Comparison of ENCODE assay signal across 8 cellular contexts in the genomic region with DNA sequence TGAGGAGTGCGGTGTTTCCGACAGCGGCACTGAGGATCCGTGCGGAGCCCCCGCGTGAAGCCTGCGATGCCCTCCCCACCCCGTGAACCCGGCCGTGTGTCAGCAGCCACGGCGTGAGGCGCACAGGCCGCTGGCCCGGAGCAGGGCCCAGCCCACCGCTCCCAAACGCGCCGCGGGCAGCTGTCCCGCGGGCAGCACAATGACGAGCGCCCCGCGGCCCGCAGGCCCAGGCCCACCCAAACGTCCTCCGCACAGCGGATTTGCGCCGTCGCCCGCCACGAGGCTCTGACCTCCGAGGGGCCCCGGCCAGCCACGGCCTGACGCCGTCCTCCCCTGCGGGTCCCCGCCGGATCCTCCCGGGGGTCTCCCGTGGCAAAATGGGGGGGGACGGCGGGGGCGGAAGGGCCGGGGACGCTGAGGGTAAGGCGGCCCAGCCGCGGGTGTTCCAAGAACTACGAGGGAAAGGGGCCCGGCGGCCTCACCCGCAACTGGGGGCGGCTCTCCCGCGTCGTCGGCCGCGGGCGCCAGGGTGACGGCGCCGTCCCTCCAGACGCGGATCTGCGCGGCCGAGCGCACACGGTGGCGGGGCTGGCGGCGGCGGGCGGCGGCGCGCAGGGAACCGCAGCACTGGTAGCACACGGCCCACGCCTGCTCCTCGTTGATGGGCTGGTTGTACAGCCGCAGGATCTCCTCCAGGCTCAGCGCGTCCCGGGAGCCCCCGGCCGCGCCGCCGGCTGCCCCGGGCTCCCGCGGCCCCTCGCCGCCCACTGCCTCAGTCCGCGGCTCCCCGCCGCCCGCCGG. TPM values are rescaled to one million over a fixed set of nuclear protein-coding genes. Genes with fewer than 3 reads are reported as not detected.
DNase-seq lines count a peak whose midpoint lies in the region; ATAC-seq, FAIRE-seq and TF ChIP-seq lines count a peak whose summit lies in the region.

No MANE protein-coding gene starts in this region.

- H4K91ac ChIP-seq in H1 (replicated peaks; ENCODE audit: insufficient read length, low read length): no peak overlapping the region

- H3K4me1 Mint-ChIP-seq in CD4-positive, CD25-positive, alpha-beta regulatory T cell: peaks cover 6 to 17% (median 10%) of the 10 kb centered on the region in 4 donors

- peak overlapping the region; percentile 79 to 96 (median 92) for H3K4me3 Mint-ChIP-seq in CD4-positive, CD25-positive, alpha-beta regulatory T cell

- FAIRE-seq in H1 (lab: Jason Lieb, UNC): no peak

- peaks cover 0 to 32% of the 10 kb centered on the region in 2 experiments; a peak in 2 of 4 replicates for H3K79me2 ChIP-seq in H1 (ENCODE audit: control insufficient read depth in 1 of 2, insufficient read depth in 2 of 2, low read length in 2 of 2)

- no peak overlapping the region for H2BK15ac ChIP-seq in H1 (ENCODE audit: low read length)

- H3K79me1 ChIP-seq in H1 (ENCODE audit: low read depth, low read length): no peaks in the 10 kb centered on the region

- no peak overlapping the region for H3K18ac ChIP-seq in H1 (ENCODE audit: extremely low read depth, low read length)

- H3K4ac ChIP-seq in H1 (replicated peaks; ENCODE audit: insufficient read length, low read depth, low read length): no peak overlapping the region

- H2BK20ac ChIP-seq in H1 (ENCODE audit: low read length): no peak overlapping the region

- H3K14ac ChIP-seq in H1 (ENCODE audit: insufficient read length): no peak overlapping the region

- no peak overlapping the region for H4K5ac ChIP-seq in H1 (ENCODE audit: insufficient read length, low read depth, low read length)

- H3K27me3 Mint-ChIP-seq in CD4-positive, CD25-positive, alpha-beta regulatory T cell: peaks cover 48% of the 10 kb centered on the region

- no peak overlapping the region for H2BK120ac ChIP-seq in H1 (replicated peaks; ENCODE audit: low read depth, low read length)

- H2BK12ac ChIP-seq in H1 (ENCODE audit: low read depth, low read length): no peak overlapping the region

- H3K9ac ChIP-seq in H1 (replicated peaks in 1 of 4; ENCODE audit: extremely low read depth in 1 of 4, low read depth in 3 of 4, low read length in 3 of 4): peak overlapping the region in 3 of 4 experiments; percentile 29 to 82 (median 48); a peak in 4 of 7 replicates
- peak overlapping the region; percentile 9 to 89 (median 81) for H3K9ac ChIP-seq in subcutaneous abdominal adipose tissue (ENCODE audit: low read length in 5 of 5)

- H2AFZ ChIP-seq in H1 (ENCODE audit: low read length): no peak overlapping the region

- H4K20me1 ChIP-seq in H1 (replicated peaks in 1 of 2; ENCODE audit: control insufficient read depth in 1 of 2, insufficient read depth in 2 of 2, low read length in 2 of 2): peaks cover 0 to 1% of the 10 kb centered on the region in 2 experiments

- peaks cover 8% of the 10 kb centered on the region for H3K27me3 ChIP-seq in CD4-positive, CD25-positive, alpha-beta regulatory T cell (ENCODE audit: control insufficient read depth, insufficient read depth, low read length)
- H3K27me3 ChIP-seq in H1 (replicated peaks in 1 of 4; ENCODE audit: control insufficient read depth in 3 of 4, extremely low read depth in 1 of 4, insufficient read depth in 3 of 4, low read length in 3 of 4): peaks cover 0 to 12% (median 5%) of the 10 kb centered on the region in 4 experiments; a peak in 5 of 7 replicates
- H3K27me3 ChIP-seq in subcutaneous abdominal adipose tissue (ENCODE audit: control insufficient read depth in 5 of 5, insufficient read depth in 4 of 5, low read length in 5 of 5): no peaks in the 10 kb centered on the region

- peaks cover 9% of the 10 kb centered on the region for H3K4me1 ChIP-seq in CD4-positive, CD25-positive, alpha-beta regulatory T cell (ENCODE audit: control insufficient read depth, insufficient read depth, low read length, poor library complexity, severe bottlenecking)
- H3K4me1 ChIP-seq in H1 (replicated peaks in 1 of 4; ENCODE audit: control insufficient read depth in 3 of 4, insufficient read depth in 4 of 4, low read length in 3 of 4): peaks cover 0 to 5% (median 1%) of the 10 kb centered on the region in 4 experiments; a peak in 3 of 7 replicates
- peaks cover 10% of the 10 kb centered on the region for H3K4me1 ChIP-seq in mesodermal cell (ENCODE audit: control insufficient read depth, insufficient read depth, low read length, poor library complexity, severe bottlenecking)
- peaks cover 2 to 31% (median 28%) of the 10 kb centered on the region in 5 donors for H3K4me1 ChIP-seq in subcutaneous abdominal adipose tissue (ENCODE audit: control insufficient read depth in 5 of 5, insufficient read depth in 5 of 5, low read length in 5 of 5)

- CTCF ChIA-PET in H1 (lab: Charles Lee; ENCODE audit: partially characterized antibody): interaction anchor here (2.4 to 10.2 kb wide), 2 partner anchors 263 to 330 kb away, joined by 6 to 139 read pairs; no protein-coding TSS in a partner anchor

- 3% methylated on average over 38 of the region's 108 CpGs; no CpG with 5 or more reads in 1 of the 2 experiments for WGBS in H1 (ENCODE audit: extremely low coverage in 1 of 2, insufficient coverage in 1 of 2, insufficient read length in 1 of 2, insufficient replicate concordance in 2 of 2, low coverage in 1 of 2, low lambda C conversion rate in 2 of 2, missing lambda C conversion rate in 1 of 2), 2 experiments
- 1% methylated on average over 102 to 104 of the region's 108 CpGs for WGBS in mesodermal cell (ENCODE audit: insufficient coverage in 2 of 2), 2 experiments

- H3K9me3 Mint-ChIP-seq in CD4-positive, CD25-positive, alpha-beta regulatory T cell: no peaks in the 10 kb centered on the region

- TF ChIP-seq RAD21 in H1 (IDR thresholded peaks at IDR 0.05 in 1 of 2, conservative IDR thresholded peaks at IDR 0.05 in 1 of 2; ENCODE audit: low read depth in 2 of 2, low read length in 2 of 2): no peak

- no peaks in the 10 kb centered on the region for H3K36me3 Mint-ChIP-seq in CD4-positive, CD25-positive, alpha-beta regulatory T cell

- no peak overlapping the region for H2AK5ac ChIP-seq in H1 (ENCODE audit: low read depth, low read length)

- peak; percentile 39 to 46 for ATAC-seq in CD4-positive, CD25-positive, alpha-beta regulatory T cell (ENCODE audit: low read depth in 2 of 2)
- ATAC-seq in GM19328 (IDR thresholded peaks at IDR 0.05; ENCODE audit: unreplicated experiment) (peak; percentile 40), HG03439 (IDR thresholded peaks at IDR 0.05; ENCODE audit: unreplicated experiment) (peak; percentile 40), GM19467 (IDR thresholded peaks at IDR 0.05; ENCODE audit: unreplicated experiment) (no peak)

- peak overlapping the region; percentile 76 for H3K4me3 ChIP-seq in CD4-positive, CD25-positive, alpha-beta regulatory T cell (ENCODE audit: low read depth, low read length)
- H3K4me3 ChIP-seq in H1 (ENCODE audit: extremely low read depth in 1 of 4, insufficient read depth in 2 of 4, low read depth in 3 of 4, low read length in 4 of 4) (peak overlapping the region; percentile 61 to 90 (median 74)), mesodermal cell (ENCODE audit: extremely low read depth, insufficient read depth, low read length, poor library complexity, severe bottlenecking) (peak overlapping the region; percentile 71), subcutaneous abdominal adipose tissue (ENCODE audit: low read depth in 1 of 5, low read length in 5 of 5) (peak overlapping the region; percentile 74 to 80 (median 77))

- POLR2A ChIA-PET in H1 (lab: Charles Lee; ENCODE audit: partially characterized antibody): interaction anchor here (1.4 kb wide), 1 partner anchor 249 kb away, joined by 3 read pairs; a partner anchor contains a TSS

- no peak overlapping the region for H3K27ac ChIP-seq in CD4-positive, CD25-positive, alpha-beta regulatory T cell (ENCODE audit: insufficient read depth, low read length, poor library complexity, severe bottlenecking)
- H3K27ac ChIP-seq in H1 (ENCODE audit: low read depth, low read length): no peak overlapping the region
- peak overlapping the region; percentile 76 for H3K27ac ChIP-seq in mesodermal cell (ENCODE audit: low read depth, low read length, severe bottlenecking)
- peak overlapping the region; percentile 21 for H3K27ac ChIP-seq in subcutaneous abdominal adipose tissue (ENCODE audit: low read depth, low read length)

- H4K8ac ChIP-seq in H1 (ENCODE audit: extremely low read depth, insufficient read depth, low read length): peak overlapping the region; percentile 51

- DNase-seq in CD4-positive, CD25-positive, alpha-beta regulatory T cell: peak in 1 of 3 donors; percentile 41
- peak; percentile 55 for DNase-seq in activated CD4-positive, CD25-positive, alpha-beta regulatory T cell treated with anti-CD3 and anti-CD28 coated beads, Interleukin-2, amount 50 U/mL, for 72 hours
- DNase-seq in H1 (ENCODE audit: low read depth in 1 of 2, low spot score in 2 of 2): peak in 1 of 2 experiments; percentile 54

- no peak overlapping the region for H3K56ac ChIP-seq in H1 (replicated peaks; ENCODE audit: insufficient read length, low read depth, low read length)

- TF ChIP-seq CTCF in H1 (IDR thresholded peaks at IDR 0.05; ENCODE audit: control extremely low read depth in 1 of 3, insufficient read depth in 1 of 3, low read depth in 1 of 3, low read length in 3 of 3): no peak

- TF ChIP-seq EP300 in H1 (IDR thresholded peaks at IDR 0.05; ENCODE audit: borderline replicate concordance in 1 of 2, low read depth in 2 of 2, low read length in 2 of 2): no peak

- no peak overlapping the region for H3K23ac ChIP-seq in H1 (ENCODE audit: insufficient read length)

- H2BK5ac ChIP-seq in H1 (ENCODE audit: low read depth, low read length): no peak overlapping the region

- no peaks in the 10 kb centered on the region; the same call in 1 of the 2 replicates for H3K23me2 ChIP-seq in H1 (ENCODE audit: low read depth, low read length)

- no peaks in the 10 kb centered on the region for H3K36me3 ChIP-seq in CD4-positive, CD25-positive, alpha-beta regulatory T cell (ENCODE audit: control insufficient read depth, insufficient read depth, low read length)
- H3K36me3 ChIP-seq in H1 (ENCODE audit: control insufficient read depth in 2 of 4, insufficient read depth in 4 of 4, low read length in 3 of 4) (no peaks in the 10 kb centered on the region), mesodermal cell (ENCODE audit: control insufficient read depth, insufficient read depth, low read length) (peaks cover 6% of the 10 kb centered on the region), subcutaneous abdominal adipose tissue (ENCODE audit: control insufficient read depth in 5 of 5, insufficient read depth in 5 of 5, low read length in 5 of 5) (no peaks in the 10 kb centered on the region)

- H3K27ac Mint-ChIP-seq in CD4-positive, CD25-positive, alpha-beta regulatory T cell: no peak overlapping the region

- H3K9me3 ChIP-seq in CD4-positive, CD25-positive, alpha-beta regulatory T cell (ENCODE audit: control insufficient read depth in 2 of 2, low read length in 2 of 2): no peaks in the 10 kb centered on the region
- H3K9me3 ChIP-seq in H1 (ENCODE audit: insufficient read depth in 2 of 2, low read depth in 1 of 2, low read length in 1 of 2): no peaks in the 10 kb centered on the region
- H3K9me3 ChIP-seq in mesodermal cell (ENCODE audit: control insufficient read depth, low read length): no peaks in the 10 kb centered on the region
- H3K9me3 ChIP-seq in subcutaneous abdominal adipose tissue (ENCODE audit: control insufficient read depth in 5 of 5, low read length in 5 of 5): no peaks in the 10 kb centered on the region

- TF ChIP-seq POLR2A in H1 (IDR thresholded peaks at IDR 0.05; ENCODE audit: control extremely low read depth in 1 of 2, low read depth in 2 of 2, low read length in 2 of 2): no peak

- peak overlapping the region; percentile 70 to 88 for H3K4me2 ChIP-seq in H1 (ENCODE audit: insufficient read depth in 1 of 2, low read depth in 2 of 2, low read length in 2 of 2)

RNA-seq across cellular contexts. Expression of a gene that starts 0.7 kb away (rescaled TPM):
- total RNA-seq in CD4-positive, CD25-positive, alpha-beta regulatory T cell: 2.7 TPM
- under 1 TPM in 3 of 4 donors, not detected in 1; 0.13 to 0.61 (median 0.49) TPM for polyA plus RNA-seq in CD4-positive, CD25-positive, alpha-beta regulatory T cell
- total RNA-seq in H1 (2021; fragmentation: NEBNext Ultra II Directional; extraction: Animal tissue kit (Norgen Biotek cat#: 25700)): 19.0 and 21.5 TPM in 2 replicates
- 3.7 and 6.0 TPM in 2 replicates for polyA plus RNA-seq in H1 (2011; rRNA removed)
- 7.2 TPM for polyA plus RNA-seq in H1 (2011; cell fraction: cytosol; rRNA removed)
- polyA plus RNA-seq in H1 (2011; cell fraction: nucleus; rRNA removed): 7.5 TPM
- 9.3 to 17.6 TPM (median 11.7 TPM) in 4 replicates for polyA plus RNA-seq in H1 (2012, experiment 1 of 2)
- 0.94 TPM for polyA plus RNA-seq in H1 (2012, experiment 2 of 2)
- polyA plus RNA-seq in H1 (2013, experiment 1 of 2): 12.4 TPM
- polyA plus RNA-seq in H1 (2013, experiment 2 of 2): 12.5 TPM
- polyA minus RNA-seq in H1 (2011; rRNA and poly(A)+ RNA removed): 15.4 and 17.5 TPM in 2 replicates
- polyA minus RNA-seq in H1 (2011; cell fraction: cytosol; rRNA and poly(A)+ RNA removed): 10.7 TPM
- polyA minus RNA-seq in H1 (2011; cell fraction: nucleus; rRNA and poly(A)+ RNA removed): 8.1 TPM
- polyA plus RNA-seq in mesodermal cell (2013, experiment 1 of 2): 16.2 TPM
- 19.0 TPM for polyA plus RNA-seq in mesodermal cell (2013, experiment 2 of 2)

RNA-seq across cellular contexts. Expression of a gene that starts 45.3 kb away (rescaled TPM):
- 8.8 TPM for total RNA-seq in CD4-positive, CD25-positive, alpha-beta regulatory T cell
- 10 to 100 TPM in 2 of 4 donors, 1 to 10 TPM in 2; 7.3 to 14.2 (median 9.3) TPM for polyA plus RNA-seq in CD4-positive, CD25-positive, alpha-beta regulatory T cell
- 14.3 and 18.1 TPM in 2 replicates for total RNA-seq in H1 (2021; fragmentation: NEBNext Ultra II Directional; extraction: Animal tissue kit (Norgen Biotek cat#: 25700))
- 6.7 and 9.0 TPM in 2 replicates for polyA plus RNA-seq in H1 (2011; rRNA removed)
- 10.0 TPM for polyA plus RNA-seq in H1 (2011; cell fraction: cytosol; rRNA removed)
- polyA plus RNA-seq in H1 (2011; cell fraction: nucleus; rRNA removed): 6.9 TPM
- 8.0 to 14.3 TPM (median 9.9 TPM) in 4 replicates for polyA plus RNA-seq in H1 (2012, experiment 1 of 2)
- 3.3 TPM for polyA plus RNA-seq in H1 (2012, experiment 2 of 2)
- polyA plus RNA-seq in H1 (2013, experiment 1 of 2): 12.4 TPM
- polyA plus RNA-seq in H1 (2013, experiment 2 of 2): 10.1 TPM
- 19.7 and 23.7 TPM in 2 replicates for polyA minus RNA-seq in H1 (2011; rRNA and poly(A)+ RNA removed)
- polyA minus RNA-seq in H1 (2011; cell fraction: cytosol; rRNA and poly(A)+ RNA removed): 7.3 TPM
- polyA minus RNA-seq in H1 (2011; cell fraction: nucleus; rRNA and poly(A)+ RNA removed): 17.2 TPM
- 15.4 TPM for polyA plus RNA-seq in mesodermal cell (2013, experiment 1 of 2)
- polyA plus RNA-seq in mesodermal cell (2013, experiment 2 of 2): 14.0 TPM

RNA-seq across cellular contexts. Expression of a gene that starts 45.6 kb away (rescaled TPM):
- total RNA-seq in CD4-positive, CD25-positive, alpha-beta regulatory T cell: 60.3 TPM
- polyA plus RNA-seq in CD4-positive, CD25-positive, alpha-beta regulatory T cell: 100 to 1,000 TPM; 145 to 199 (median 154) TPM
- 76.5 and 79.3 TPM in 2 replicates for total RNA-seq in H1 (2021; fragmentation: NEBNext Ultra II Directional; extraction: Animal tissue kit (Norgen Biotek cat#: 25700))
- 36.3 and 52.9 TPM in 2 replicates for polyA plus RNA-seq in H1 (2011; rRNA removed)
- polyA plus RNA-seq in H1 (2011; cell fraction: cytosol; rRNA removed): 44.2 TPM
- polyA plus RNA-seq in H1 (2011; cell fraction: nucleus; rRNA removed): 32.0 TPM
- 58.6 to 64.6 TPM (median 61.0 TPM) in 4 replicates for polyA plus RNA-seq in H1 (2012, experiment 1 of 2)
- polyA plus RNA-seq in H1 (2012, experiment 2 of 2): 48.5 TPM
- polyA plus RNA-seq in H1 (2013, experiment 1 of 2): 61.7 TPM
- 64.3 TPM for polyA plus RNA-seq in H1 (2013, experiment 2 of 2)
- 41.1 and 42.7 TPM in 2 replicates for polyA minus RNA-seq in H1 (2011; rRNA and poly(A)+ RNA removed)
- polyA minus RNA-seq in H1 (2011; cell fraction: cytosol; rRNA and poly(A)+ RNA removed): 40.6 TPM
- 19.3 TPM for polyA minus RNA-seq in H1 (2011; cell fraction: nucleus; rRNA and poly(A)+ RNA removed)
- polyA plus RNA-seq in mesodermal cell (2013, experiment 1 of 2): 114 TPM
- polyA plus RNA-seq in mesodermal cell (2013, experiment 2 of 2): 127 TPM

Comparison
In these comparisons a context has a peak if more than half of its experiments do, and no peak if none do; other contexts are left out.
1. H3K27ac ChIP-seq: peak in mesodermal cell (single experiment) and subcutaneous abdominal adipose tissue (single experiment); none in CD4-positive, CD25-positive, alpha-beta regulatory T cell (single experiment) and H1 (single experiment).
2. Peak in every context shown above with its lines, with median percentiles within 50 percentile points of each other: H3K4me3 ChIP-seq.